Comparison of ENCODE assay signal across 8 cellular contexts in the genomic region with DNA sequence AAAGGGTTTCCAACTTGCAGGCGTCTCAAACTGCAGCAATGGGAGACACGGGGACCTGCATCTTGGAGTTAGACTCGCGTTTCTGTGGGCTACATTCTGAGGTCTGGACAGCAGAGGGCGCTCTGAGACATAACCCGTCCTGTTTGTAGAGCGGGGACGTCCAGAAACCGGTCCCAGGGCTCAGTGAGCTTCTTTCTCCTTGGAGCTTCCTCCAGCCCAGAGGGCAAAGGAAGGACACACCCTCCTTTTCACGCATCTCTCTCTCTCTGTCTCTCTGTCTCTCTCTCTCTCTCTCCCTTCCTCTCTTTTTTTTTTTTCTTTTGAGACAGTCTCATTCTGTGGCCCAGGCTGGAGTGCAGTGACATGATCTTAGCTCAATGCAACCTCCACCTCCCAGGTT. TPM values are rescaled to one million over a fixed set of nuclear protein-coding genes. Genes with fewer than 3 reads are reported as not detected.
DNase-seq lines count a peak whose midpoint lies in the region; FAIRE-seq and TF ChIP-seq lines count a peak whose summit lies in the region.

No MANE protein-coding gene starts in this region.

- H3K4me1 Mint-ChIP-seq in neural crest cell = no peaks in the 10 kb centered on the region

- no peaks in the 10 kb centered on the region for H3K36me3 ChIP-seq in stomach

- peaks cover 0 to 17% (median 0%) of the 10 kb centered on the region in 3 donors for H3K27me3 ChIP-seq in stomach

- DNase-seq in D721Med (ENCODE audit: insufficient read length, low spot score) (no peak), HuH-7 (ENCODE audit: low spot score) (peak; percentile 97), RPMI8226 (peak; percentile 80), fibroblast of peridontal ligament (ENCODE audit: extremely low read depth) (peak; percentile 77), neural crest cell (ENCODE audit: low read depth, low spot score) (peak; percentile 94), stomach (peak; percentile 91), cerebellar nuclear complex (lab: John Stamatoyannopoulos, UW) (no peak)
- DNase-seq in activated T-cell treated with anti-CD3 and anti-CD28 coated beads, Interleukin-2, amount 50 U/mL, for 48 hours = peak; percentile 93

- H3K9me3 Mint-ChIP-seq in neural crest cell = no peaks in the 10 kb centered on the region

- peaks cover 0 to 20% (median 5%) of the 10 kb centered on the region in 4 donors for H3K4me1 ChIP-seq in stomach

- no peak for TF ChIP-seq POLR2A in stomach (IDR thresholded peaks at IDR 0.05)

- intact Hi-C loops in stomach (cut with DNase I; ENCODE audit: low total_unique reads) = loop anchor here (10.0 kb wide), 1 partner anchor 66 kb away; no protein-coding TSS in a partner anchor

- TF ChIP-seq EP300 in stomach (IDR thresholded peaks at IDR 0.05) = no peak

- no peak overlapping the region for H3K27ac ChIP-seq in stomach

- 2 to 3% (median 2%) methylated on average over 10 of the region's 10 CpGs for WGBS in stomach, 5 donors

- H3K9me3 ChIP-seq in stomach = no peaks in the 10 kb centered on the region

- no peak overlapping the region for H3K4me3 ChIP-seq in stomach

- H3K27ac Mint-ChIP-seq in neural crest cell (ENCODE audit: unreplicated experiment) = no peak overlapping the region

- TF ChIP-seq CTCF in D721Med (IDR thresholded peaks at IDR 0.05; ENCODE audit: insufficient read depth, missing control alignments) = peak; percentile 71
- TF ChIP-seq CTCF in neural crest cell (conservative IDR thresholded peaks at IDR 0.05) = peak; percentile 80
- TF ChIP-seq CTCF in stomach (IDR thresholded peaks at IDR 0.05) = peak in 5 of 7 experiments; percentile 31 to 65 (median 61)

- H3K36me3 Mint-ChIP-seq in neural crest cell (ENCODE audit: low read depth) = no peaks in the 10 kb centered on the region

- peaks cover 55% of the 10 kb centered on the region for H3K27me3 Mint-ChIP-seq in neural crest cell (ENCODE audit: low read depth)

- no peak for FAIRE-seq in D721Med (lab: Jason Lieb, UNC)

- H3K4me3 Mint-ChIP-seq in neural crest cell = no peak overlapping the region

RNA-seq across cellular contexts. Expression of gene COX4I1, which starts 19.8 kb away (rescaled TPM):
- total RNA-seq in neural crest cell (426 and 434 TPM in 2 replicates), stomach (100 to 1,000 TPM in 4 of 5 donors, 10 to 100 TPM in 1; 57.2 to 703 (median 434) TPM)
- 1,000 to 10,000 TPM; 1,255 to 1,368 (median 1,353) TPM for polyA plus RNA-seq in stomach

RNA-seq across cellular contexts. Expression of gene EMC8, which starts 19.9 kb away (rescaled TPM):
- total RNA-seq in neural crest cell = 44.1 and 48.3 TPM in 2 replicates
- 10 to 100 TPM in 4 of 5 donors, 1 to 10 TPM in 1; 1.8 to 38.8 (median 20.0) TPM for total RNA-seq in stomach
- 10 to 100 TPM; 10.5 to 18.0 (median 11.3) TPM for polyA plus RNA-seq in stomach

Comparison
In these comparisons a context has a peak if more than half of its experiments do, and no peak if none do; other contexts are left out.
1. DNase-seq: peak in HuH-7 (single experiment), RPMI8226 (single experiment), activated T-cell treated with anti-CD3 and anti-CD28 coated beads, Interleukin-2, amount 50 U/mL, for 48 hours (2 of 2), fibroblast of peridontal ligament (single experiment), neural crest cell (single experiment) and stomach (single experiment); none in D721Med (single experiment) and cerebellar nuclear complex (0 of 2).
2. Peak in every context shown above with its lines, with median percentiles within 50 percentile points of each other: CTCF ChIP-seq.